In the genomic region with DNA sequence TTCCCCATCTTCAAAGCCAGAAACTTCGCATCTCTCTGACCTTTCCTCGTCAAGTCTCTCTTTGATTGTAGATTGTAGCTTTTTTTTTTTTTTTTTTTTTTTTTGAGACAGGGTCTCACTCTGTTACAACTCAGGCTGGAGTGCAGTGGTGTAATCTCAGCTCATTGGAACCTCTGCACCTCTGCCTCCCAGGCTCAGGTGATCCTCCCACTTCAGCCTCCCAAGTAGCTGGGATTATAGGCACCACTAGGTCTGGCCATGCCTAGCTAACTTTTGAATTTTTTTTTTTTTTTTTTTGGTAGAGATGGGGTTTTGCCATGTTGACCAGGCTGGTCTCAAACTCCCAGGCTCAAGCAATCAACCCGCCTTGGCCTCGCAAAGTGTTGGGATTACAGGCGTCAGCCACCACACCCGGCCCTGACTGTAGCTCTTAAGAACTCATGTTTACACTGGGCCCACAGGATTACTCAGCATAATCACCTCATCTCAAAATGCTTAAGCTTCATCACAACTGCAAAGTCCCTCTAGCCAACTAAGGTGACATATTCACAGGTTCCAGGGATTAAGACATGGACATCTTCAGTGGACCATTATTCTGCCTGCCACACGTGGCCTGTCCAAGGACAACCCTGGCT, we compare ENCODE assay signal across 1 cellular context.
TF ChIP-seq lines count a peak whose summit lies in the region.

No MANE protein-coding gene starts in this region.

TF ChIP-seq in K562, 482 proteins besides CTCF, POLR2A, EP300 and RAD21 (continued from another document and continues in another):
- TF ChIP-seq, protein P1, sequence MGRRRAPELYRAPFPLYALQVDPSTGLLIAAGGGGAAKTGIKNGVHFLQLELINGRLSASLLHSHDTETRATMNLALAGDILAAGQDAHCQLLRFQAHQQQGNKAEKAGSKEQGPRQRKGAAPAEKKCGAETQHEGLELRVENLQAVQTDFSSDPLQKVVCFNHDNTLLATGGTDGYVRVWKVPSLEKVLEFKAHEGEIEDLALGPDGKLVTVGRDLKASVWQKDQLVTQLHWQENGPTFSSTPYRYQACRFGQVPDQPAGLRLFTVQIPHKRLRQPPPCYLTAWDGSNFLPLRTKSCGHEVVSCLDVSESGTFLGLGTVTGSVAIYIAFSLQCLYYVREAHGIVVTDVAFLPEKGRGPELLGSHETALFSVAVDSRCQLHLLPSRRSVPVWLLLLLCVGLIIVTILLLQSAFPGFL (CRISPR knock-in tag; IDR thresholded peaks at IDR 0.05): no peak
- TF ChIP-seq DMBX1 (CRISPR knock-in tag; IDR thresholded peaks at IDR 0.05; ENCODE audit: borderline replicate concordance) (no peak), PHF8 (IDR thresholded peaks at IDR 0.05; ENCODE audit: borderline replicate concordance, low read length) (no peak), TARDBP (IDR thresholded peaks at IDR 0.05) (no peak), SAFB2 (IDR thresholded peaks at IDR 0.05; ENCODE audit: borderline replicate concordance, low read depth, low read length, severe bottlenecking) (no peak), ZNF408 (CRISPR knock-in tag; IDR thresholded peaks at IDR 0.05; ENCODE audit: low read depth) (no peak), NR1H2 (CRISPR knock-in tag; IDR thresholded peaks at IDR 0.05) (no peak), BRD4 (IDR thresholded peaks at IDR 0.05) (no peak), PHTF2 (CRISPR knock-in tag; IDR thresholded peaks at IDR 0.05) (no peak), MED1 (CRISPR knock-in tag; IDR thresholded peaks at IDR 0.05; ENCODE audit: borderline replicate concordance) (no peak), RCOR1 (IDR thresholded peaks at IDR 0.05; ENCODE audit: borderline replicate concordance in 1 of 2, low read depth in 2 of 2, low read length in 2 of 2) (no peak), TGIF2 (CRISPR knock-in tag; IDR thresholded peaks at IDR 0.05) (no peak), ERF (CRISPR knock-in tag; IDR thresholded peaks at IDR 0.05) (no peak), GATAD2A (IDR thresholded peaks at IDR 0.05) (no peak), NBN (IDR thresholded peaks at IDR 0.05; ENCODE audit: low read depth) (no peak), ZNF324 (CRISPR knock-in tag; IDR thresholded peaks at IDR 0.05) (no peak), BCL6 (CRISPR knock-in tag; IDR thresholded peaks at IDR 0.05) (no peak), TRIM28 (IDR thresholded peaks at IDR 0.05) (no peak), KAT7 (CRISPR knock-in tag; IDR thresholded peaks at IDR 0.05; ENCODE audit: borderline replicate concordance) (no peak), U2AF1 (optimal IDR thresholded peaks at IDR 0.05; ENCODE audit: low read depth, low read length) (no peak), MAFG (tag; conservative IDR thresholded peaks at IDR 0.05) (peak; percentile 86), ZFX (CRISPR knock-in tag; IDR thresholded peaks at IDR 0.05) (peak; percentile 44; the same call in 1 of the 2 replicates)
- TF ChIP-seq, protein P2, sequence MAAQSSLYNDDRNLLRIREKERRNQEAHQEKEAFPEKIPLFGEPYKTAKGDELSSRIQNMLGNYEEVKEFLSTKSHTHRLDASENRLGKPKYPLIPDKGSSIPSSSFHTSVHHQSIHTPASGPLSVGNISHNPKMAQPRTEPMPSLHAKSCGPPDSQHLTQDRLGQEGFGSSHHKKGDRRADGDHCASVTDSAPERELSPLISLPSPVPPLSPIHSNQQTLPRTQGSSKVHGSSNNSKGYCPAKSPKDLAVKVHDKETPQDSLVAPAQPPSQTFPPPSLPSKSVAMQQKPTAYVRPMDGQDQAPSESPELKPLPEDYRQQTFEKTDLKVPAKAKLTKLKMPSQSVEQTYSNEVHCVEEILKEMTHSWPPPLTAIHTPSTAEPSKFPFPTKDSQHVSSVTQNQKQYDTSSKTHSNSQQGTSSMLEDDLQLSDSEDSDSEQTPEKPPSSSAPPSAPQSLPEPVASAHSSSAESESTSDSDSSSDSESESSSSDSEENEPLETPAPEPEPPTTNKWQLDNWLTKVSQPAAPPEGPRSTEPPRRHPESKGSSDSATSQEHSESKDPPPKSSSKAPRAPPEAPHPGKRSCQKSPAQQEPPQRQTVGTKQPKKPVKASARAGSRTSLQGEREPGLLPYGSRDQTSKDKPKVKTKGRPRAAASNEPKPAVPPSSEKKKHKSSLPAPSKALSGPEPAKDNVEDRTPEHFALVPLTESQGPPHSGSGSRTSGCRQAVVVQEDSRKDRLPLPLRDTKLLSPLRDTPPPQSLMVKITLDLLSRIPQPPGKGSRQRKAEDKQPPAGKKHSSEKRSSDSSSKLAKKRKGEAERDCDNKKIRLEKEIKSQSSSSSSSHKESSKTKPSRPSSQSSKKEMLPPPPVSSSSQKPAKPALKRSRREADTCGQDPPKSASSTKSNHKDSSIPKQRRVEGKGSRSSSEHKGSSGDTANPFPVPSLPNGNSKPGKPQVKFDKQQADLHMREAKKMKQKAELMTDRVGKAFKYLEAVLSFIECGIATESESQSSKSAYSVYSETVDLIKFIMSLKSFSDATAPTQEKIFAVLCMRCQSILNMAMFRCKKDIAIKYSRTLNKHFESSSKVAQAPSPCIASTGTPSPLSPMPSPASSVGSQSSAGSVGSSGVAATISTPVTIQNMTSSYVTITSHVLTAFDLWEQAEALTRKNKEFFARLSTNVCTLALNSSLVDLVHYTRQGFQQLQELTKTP (IDR thresholded peaks at IDR 0.05; ENCODE audit: low read depth in 1 of 2, partially characterized antibody in 2 of 2): peak in 1 of 2 experiments; percentile 29
- TF ChIP-seq, protein P3, sequence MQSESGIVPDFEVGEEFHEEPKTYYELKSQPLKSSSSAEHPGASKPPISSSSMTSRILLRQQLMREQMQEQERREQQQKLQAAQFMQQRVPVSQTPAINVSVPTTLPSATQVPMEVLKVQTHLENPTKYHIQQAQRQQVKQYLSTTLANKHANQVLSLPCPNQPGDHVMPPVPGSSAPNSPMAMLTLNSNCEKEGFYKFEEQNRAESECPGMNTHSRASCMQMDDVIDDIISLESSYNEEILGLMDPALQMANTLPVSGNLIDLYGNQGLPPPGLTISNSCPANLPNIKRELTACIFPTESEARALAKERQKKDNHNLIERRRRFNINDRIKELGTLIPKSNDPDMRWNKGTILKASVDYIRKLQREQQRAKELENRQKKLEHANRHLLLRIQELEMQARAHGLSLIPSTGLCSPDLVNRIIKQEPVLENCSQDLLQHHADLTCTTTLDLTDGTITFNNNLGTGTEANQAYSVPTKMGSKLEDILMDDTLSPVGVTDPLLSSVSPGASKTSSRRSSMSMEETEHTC (IDR thresholded peaks at IDR 0.05): no peak
- TF ChIP-seq, protein P4, sequence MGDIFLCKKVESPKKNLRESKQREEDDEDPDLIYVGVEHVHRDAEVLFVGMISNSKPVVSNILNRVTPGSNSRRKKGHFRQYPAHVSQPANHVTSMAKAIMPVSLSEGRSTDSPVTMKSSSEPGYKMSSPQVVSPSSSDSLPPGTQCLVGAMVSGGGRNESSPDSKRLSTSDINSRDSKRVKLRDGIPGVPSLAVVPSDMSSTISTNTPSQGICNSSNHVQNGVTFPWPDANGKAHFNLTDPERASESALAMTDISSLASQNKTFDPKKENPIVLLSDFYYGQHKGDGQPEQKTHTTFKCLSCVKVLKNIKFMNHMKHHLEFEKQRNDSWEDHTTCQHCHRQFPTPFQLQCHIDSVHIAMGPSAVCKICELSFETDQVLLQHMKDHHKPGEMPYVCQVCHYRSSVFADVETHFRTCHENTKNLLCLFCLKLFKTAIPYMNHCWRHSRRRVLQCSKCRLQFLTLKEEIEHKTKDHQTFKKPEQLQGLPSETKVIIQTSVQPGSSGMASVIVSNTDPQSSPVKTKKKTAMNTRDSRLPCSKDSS (IDR thresholded peaks at IDR 0.05; ENCODE audit: low read depth, partially characterized antibody): no peak
- TF ChIP-seq, protein P5, sequence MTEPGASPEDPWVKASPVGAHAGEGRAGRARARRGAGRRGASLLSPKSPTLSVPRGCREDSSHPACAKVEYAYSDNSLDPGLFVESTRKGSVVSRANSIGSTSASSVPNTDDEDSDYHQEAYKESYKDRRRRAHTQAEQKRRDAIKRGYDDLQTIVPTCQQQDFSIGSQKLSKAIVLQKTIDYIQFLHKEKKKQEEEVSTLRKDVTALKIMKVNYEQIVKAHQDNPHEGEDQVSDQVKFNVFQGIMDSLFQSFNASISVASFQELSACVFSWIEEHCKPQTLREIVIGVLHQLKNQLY (CRISPR knock-in tag; conservative IDR thresholded peaks at IDR 0.05): no peak
- TF ChIP-seq, protein P6, sequence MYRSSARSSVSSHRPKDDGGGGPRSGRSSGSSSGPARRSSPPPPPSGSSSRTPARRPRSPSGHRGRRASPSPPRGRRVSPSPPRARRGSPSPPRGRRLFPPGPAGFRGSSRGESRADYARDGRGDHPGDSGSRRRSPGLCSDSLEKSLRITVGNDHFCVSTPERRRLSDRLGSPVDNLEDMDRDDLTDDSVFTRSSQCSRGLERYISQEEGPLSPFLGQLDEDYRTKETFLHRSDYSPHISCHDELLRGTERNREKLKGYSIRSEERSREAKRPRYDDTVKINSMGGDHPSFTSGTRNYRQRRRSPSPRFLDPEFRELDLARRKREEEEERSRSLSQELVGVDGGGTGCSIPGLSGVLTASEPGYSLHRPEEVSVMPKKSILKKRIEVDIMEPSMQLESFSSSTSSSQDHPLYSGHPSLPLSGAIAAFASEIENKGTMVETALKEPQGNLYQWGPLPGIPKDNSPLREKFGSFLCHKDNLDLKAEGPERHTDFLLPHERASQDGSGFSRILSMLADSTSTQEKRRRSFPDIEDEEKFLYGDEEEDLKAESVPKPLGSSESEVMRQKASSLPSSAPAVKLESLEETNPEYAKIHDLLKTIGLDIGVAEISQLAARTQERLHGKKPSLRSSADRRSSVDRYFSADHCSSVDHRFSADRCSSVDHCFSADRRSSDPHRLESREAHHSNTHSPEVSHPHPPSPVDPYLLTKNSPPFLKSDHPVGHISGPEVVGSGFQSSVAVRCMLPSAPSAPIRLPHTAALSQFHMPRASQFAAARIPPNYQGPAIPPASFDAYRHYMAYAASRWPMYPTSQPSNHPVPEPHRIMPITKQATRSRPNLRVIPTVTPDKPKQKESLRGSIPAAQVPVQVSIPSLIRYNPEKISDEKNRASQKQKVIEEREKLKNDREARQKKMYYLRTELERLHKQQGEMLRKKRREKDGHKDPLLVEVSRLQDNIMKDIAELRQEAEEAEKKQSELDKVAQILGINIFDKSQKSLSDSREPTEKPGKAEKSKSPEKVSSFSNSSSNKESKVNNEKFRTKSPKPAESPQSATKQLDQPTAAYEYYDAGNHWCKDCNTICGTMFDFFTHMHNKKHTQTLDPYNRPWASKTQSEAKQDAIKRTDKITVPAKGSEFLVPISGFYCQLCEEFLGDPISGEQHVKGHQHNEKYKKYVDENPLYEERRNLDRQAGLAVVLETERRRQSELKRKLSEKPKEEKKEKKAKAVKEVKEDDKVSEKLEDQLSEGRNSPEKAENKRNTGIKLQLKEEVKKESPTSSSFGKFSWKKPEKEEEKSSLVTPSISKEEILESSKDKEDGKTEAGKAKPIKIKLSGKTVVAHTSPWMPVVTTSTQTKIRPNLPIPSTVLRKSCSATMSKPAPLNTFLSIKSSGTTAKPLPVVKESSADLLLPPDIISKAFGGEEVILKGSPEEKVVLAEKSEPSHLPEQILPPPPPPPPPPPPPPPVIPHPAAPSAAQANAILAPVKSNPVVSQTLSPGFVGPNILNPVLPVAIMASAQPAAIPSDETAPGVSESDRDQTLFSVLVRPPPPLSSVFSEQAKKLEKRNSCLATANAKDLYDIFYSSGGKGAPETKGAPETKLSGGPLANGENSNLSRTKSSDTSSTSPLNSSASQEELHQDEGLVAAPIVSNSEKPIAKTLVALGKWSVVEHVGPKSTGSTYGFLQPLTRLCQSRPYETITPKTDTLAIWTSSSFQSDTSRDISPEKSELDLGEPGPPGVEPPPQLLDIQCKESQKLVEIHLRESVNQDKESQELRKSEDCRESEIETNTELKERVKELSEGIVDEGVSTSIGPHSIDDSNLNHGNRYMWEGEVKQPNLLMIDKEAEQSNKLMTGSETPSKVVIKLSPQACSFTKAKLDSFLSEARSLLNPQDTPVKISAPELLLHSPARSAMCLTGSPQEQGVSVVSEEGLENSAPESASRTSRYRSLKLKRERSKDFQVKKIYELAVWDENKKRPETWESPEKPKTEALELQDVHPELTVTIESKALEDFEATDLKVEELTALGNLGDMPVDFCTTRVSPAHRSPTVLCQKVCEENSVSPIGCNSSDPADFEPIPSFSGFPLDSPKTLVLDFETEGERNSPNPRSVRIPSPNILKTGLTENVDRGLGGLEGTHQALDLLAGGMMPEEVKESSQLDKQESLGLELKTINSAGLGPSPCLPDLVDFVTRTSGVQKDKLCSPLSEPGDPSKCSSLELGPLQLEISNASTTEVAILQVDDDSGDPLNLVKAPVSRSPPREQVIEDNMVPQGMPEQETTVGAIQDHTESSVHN (IDR thresholded peaks at IDR 0.05; ENCODE audit: borderline replicate concordance in 1 of 2, low read depth in 1 of 2): no peak
- TF ChIP-seq, protein P7, sequence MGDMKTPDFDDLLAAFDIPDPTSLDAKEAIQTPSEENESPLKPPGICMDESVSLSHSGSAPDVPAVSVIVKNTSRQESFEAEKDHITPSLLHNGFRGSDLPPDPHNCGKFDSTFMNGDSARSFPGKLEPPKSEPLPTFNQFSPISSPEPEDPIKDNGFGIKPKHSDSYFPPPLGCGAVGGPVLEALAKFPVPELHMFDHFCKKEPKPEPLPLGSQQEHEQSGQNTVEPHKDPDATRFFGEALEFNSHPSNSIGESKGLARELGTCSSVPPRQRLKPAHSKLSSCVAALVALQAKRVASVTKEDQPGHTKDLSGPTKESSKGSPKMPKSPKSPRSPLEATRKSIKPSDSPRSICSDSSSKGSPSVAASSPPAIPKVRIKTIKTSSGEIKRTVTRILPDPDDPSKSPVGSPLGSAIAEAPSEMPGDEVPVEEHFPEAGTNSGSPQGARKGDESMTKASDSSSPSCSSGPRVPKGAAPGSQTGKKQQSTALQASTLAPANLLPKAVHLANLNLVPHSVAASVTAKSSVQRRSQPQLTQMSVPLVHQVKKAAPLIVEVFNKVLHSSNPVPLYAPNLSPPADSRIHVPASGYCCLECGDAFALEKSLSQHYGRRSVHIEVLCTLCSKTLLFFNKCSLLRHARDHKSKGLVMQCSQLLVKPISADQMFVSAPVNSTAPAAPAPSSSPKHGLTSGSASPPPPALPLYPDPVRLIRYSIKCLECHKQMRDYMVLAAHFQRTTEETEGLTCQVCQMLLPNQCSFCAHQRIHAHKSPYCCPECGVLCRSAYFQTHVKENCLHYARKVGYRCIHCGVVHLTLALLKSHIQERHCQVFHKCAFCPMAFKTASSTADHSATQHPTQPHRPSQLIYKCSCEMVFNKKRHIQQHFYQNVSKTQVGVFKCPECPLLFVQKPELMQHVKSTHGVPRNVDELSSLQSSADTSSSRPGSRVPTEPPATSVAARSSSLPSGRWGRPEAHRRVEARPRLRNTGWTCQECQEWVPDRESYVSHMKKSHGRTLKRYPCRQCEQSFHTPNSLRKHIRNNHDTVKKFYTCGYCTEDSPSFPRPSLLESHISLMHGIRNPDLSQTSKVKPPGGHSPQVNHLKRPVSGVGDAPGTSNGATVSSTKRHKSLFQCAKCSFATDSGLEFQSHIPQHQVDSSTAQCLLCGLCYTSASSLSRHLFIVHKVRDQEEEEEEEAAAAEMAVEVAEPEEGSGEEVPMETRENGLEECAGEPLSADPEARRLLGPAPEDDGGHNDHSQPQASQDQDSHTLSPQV (IDR thresholded peaks at IDR 0.05): peak; percentile 57; the same call in 1 of the 2 replicates
- TF ChIP-seq, protein P8, sequence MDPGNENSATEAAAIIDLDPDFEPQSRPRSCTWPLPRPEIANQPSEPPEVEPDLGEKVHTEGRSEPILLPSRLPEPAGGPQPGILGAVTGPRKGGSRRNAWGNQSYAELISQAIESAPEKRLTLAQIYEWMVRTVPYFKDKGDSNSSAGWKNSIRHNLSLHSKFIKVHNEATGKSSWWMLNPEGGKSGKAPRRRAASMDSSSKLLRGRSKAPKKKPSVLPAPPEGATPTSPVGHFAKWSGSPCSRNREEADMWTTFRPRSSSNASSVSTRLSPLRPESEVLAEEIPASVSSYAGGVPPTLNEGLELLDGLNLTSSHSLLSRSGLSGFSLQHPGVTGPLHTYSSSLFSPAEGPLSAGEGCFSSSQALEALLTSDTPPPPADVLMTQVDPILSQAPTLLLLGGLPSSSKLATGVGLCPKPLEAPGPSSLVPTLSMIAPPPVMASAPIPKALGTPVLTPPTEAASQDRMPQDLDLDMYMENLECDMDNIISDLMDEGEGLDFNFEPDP (CRISPR knock-in tag; IDR thresholded peaks at IDR 0.05): no peak
